8 cellular contexts compared by ENCODE assay signal in genomic region chr11:43943931-43944751, GRCh38. TPM values are rescaled to one million over a fixed set of nuclear protein-coding genes. Genes with fewer than 3 reads are reported as not detected.
DNase-seq lines count a peak whose midpoint lies in the region; ATAC-seq and TF ChIP-seq lines count a peak whose summit lies in the region.

No MANE protein-coding gene starts in this region.

- H3K27me3 ChIP-seq in iPS-15b (ENCODE audit: control insufficient read depth, insufficient read depth, low read length) = peaks cover 53% of the 10 kb centered on the region
- peaks cover 25% of the 10 kb centered on the region for H3K27me3 ChIP-seq in smooth muscle cell (ENCODE audit: low read depth)

- peak overlapping the region; percentile 99 for H3K4me2 ChIP-seq in smooth muscle cell

- no peak overlapping the region for H3K27ac ChIP-seq in smooth muscle cell (ENCODE audit: low read depth)

- H3K79me2 ChIP-seq in smooth muscle cell (ENCODE audit: low read depth) = no peaks in the 10 kb centered on the region

- H3K27me3 Mint-ChIP-seq in activated naive CD8-positive, alpha-beta T cell treated with anti-CD3 and anti-CD28 coated beads for 36 hours = peaks cover 77% of the 10 kb centered on the region

- no peak overlapping the region for H2AFZ ChIP-seq in smooth muscle cell (ENCODE audit: low read depth)

- H3K27ac Mint-ChIP-seq in activated naive CD8-positive, alpha-beta T cell treated with anti-CD3 and anti-CD28 coated beads for 36 hours = no peak overlapping the region

- no peaks in the 10 kb centered on the region for H3K36me3 ChIP-seq in iPS-15b (ENCODE audit: control insufficient read depth, insufficient read depth, low read length)
- no peaks in the 10 kb centered on the region for H3K36me3 ChIP-seq in smooth muscle cell (ENCODE audit: low read depth)

- H4K20me1 ChIP-seq in smooth muscle cell (ENCODE audit: low read depth) = peaks cover 15% of the 10 kb centered on the region

- H3K36me3 Mint-ChIP-seq in activated naive CD8-positive, alpha-beta T cell treated with anti-CD3 and anti-CD28 coated beads for 36 hours = peaks cover 2% of the 10 kb centered on the region

- 6% methylated on average over 49 of the region's 54 CpGs for WGBS in smooth muscle cell (ENCODE audit: low lambda C conversion rate)

- H3F3A ChIP-seq in smooth muscle cell (ENCODE audit: low read depth) = no peaks in the 10 kb centered on the region

- peaks cover 14% of the 10 kb centered on the region for H3K4me1 Mint-ChIP-seq in activated naive CD8-positive, alpha-beta T cell treated with anti-CD3 and anti-CD28 coated beads for 36 hours

- peak overlapping the region; percentile 84 for H3K4me3 Mint-ChIP-seq in activated naive CD8-positive, alpha-beta T cell treated with anti-CD3 and anti-CD28 coated beads for 36 hours

- no peak for ATAC-seq in GM21528 (IDR thresholded peaks at IDR 0.05; ENCODE audit: low FRiP score, unreplicated experiment)

- peak; percentile 25 for DNase-seq in activated T-cell treated with anti-CD3 and anti-CD28 coated beads for 48 hours (ENCODE audit: low read depth)
- DNase-seq in activated T-cell treated with anti-CD3 and anti-CD28 coated beads, Interleukin-2, amount 50 U/mL, for 1 hour = no peak
- DNase-seq in activated naive CD8-positive, alpha-beta T cell treated with anti-CD3 and anti-CD28 coated beads for 36 hours = peak; percentile 45
- DNase-seq in smooth muscle cell (lab: John Stamatoyannopoulos, UW; ENCODE audit: unreplicated experiment) = no peak
- no peak for DNase-seq in EL
- DNase-seq in T1000 (lab: John Stamatoyannopoulos, UW) = no peak

- TF ChIP-seq CTCF in smooth muscle cell (IDR thresholded peaks at IDR 0.05; ENCODE audit: borderline replicate concordance, insufficient read depth, poor library complexity, severe bottlenecking) = no peak

- peaks cover 9% of the 10 kb centered on the region for H3K4me1 ChIP-seq in iPS-15b (ENCODE audit: control insufficient read depth, insufficient read depth, low read length)
- no peaks in the 10 kb centered on the region for H3K4me1 ChIP-seq in smooth muscle cell (ENCODE audit: low read depth)

- H3K9me3 ChIP-seq in iPS-15b (ENCODE audit: control insufficient read depth, insufficient read depth, low read length) (no peaks in the 10 kb centered on the region), smooth muscle cell (replicated peaks; ENCODE audit: low read depth) (no peaks in the 10 kb centered on the region)

- H3K4me3 ChIP-seq in iPS-15b (ENCODE audit: low read depth, low read length) (peak overlapping the region; percentile 62), smooth muscle cell (peak overlapping the region; percentile 79)

- H3K9me3 Mint-ChIP-seq in activated naive CD8-positive, alpha-beta T cell treated with anti-CD3 and anti-CD28 coated beads for 36 hours = no peaks in the 10 kb centered on the region

- no peak overlapping the region for H3K9ac ChIP-seq in iPS-15b (ENCODE audit: low read depth, low read length)
- no peak overlapping the region for H3K9ac ChIP-seq in smooth muscle cell (ENCODE audit: low read depth)

RNA-seq across cellular contexts. Expression of gene C11orf96, which starts 1.7 kb away (rescaled TPM):
- under 1 TPM; 0.34 to 0.56 TPM for total RNA-seq in activated naive CD8-positive, alpha-beta T cell treated with anti-CD3 and anti-CD28 coated beads for 36 hours
- 39.9 and 50.5 TPM in 2 replicates for total RNA-seq in smooth muscle cell
- 22.1 and 24.3 TPM in 2 replicates for polyA plus RNA-seq in smooth muscle cell

Comparison
In these comparisons a context has a peak if more than half of its experiments do, and no peak if none do; other contexts are left out.
1. DNase-seq: peak in activated T-cell treated with anti-CD3 and anti-CD28 coated beads for 48 hours (single experiment) and activated naive CD8-positive, alpha-beta T cell treated with anti-CD3 and anti-CD28 coated beads for 36 hours (single experiment); none in activated T-cell treated with anti-CD3 and anti-CD28 coated beads, Interleukin-2, amount 50 U/mL, for 1 hour (single experiment), smooth muscle cell (single experiment), EL (single experiment) and T1000 (single experiment).
2. RNA of gene C11orf96, which starts 1.7 kb away (total RNA-seq): 39.9 to 50.5 TPM in smooth muscle cell; 0.34 to 0.56 TPM in activated naive CD8-positive, alpha-beta T cell treated with anti-CD3 and anti-CD28 coated beads for 36 hours; every median in the first group is over 10 times any median in the second.